8 cellular contexts compared by ENCODE assay signal in genomic region chr16:82229800-82230619, GRCh38. TPM values are rescaled to one million over a fixed set of nuclear protein-coding genes. Genes with fewer than 3 reads are reported as not detected.
DNase-seq lines count a peak whose midpoint lies in the region; ATAC-seq, FAIRE-seq and TF ChIP-seq lines count a peak whose summit lies in the region.

No MANE protein-coding gene starts in this region.

- H3K9me3 ChIP-seq in kidney (ENCODE audit: control insufficient read depth in 1 of 2, low read length in 2 of 2), result no peaks in the 10 kb centered on the region

- H3K4me1 ChIP-seq in kidney (ENCODE audit: control insufficient read depth in 1 of 2, insufficient read depth in 1 of 2, low read depth in 1 of 2, low read length in 2 of 2), result no peaks in the 10 kb centered on the region

- H3K9ac ChIP-seq in kidney (ENCODE audit: low read length in 2 of 2), result no peak overlapping the region

- FAIRE-seq in bronchial epithelial cell (lab: Jason Lieb, UNC) (peak; percentile 58), kidney (lab: Jason Lieb, UNC) (no peak)

- TF ChIP-seq CTCF in WI38 (IDR thresholded peaks at IDR 0.05; ENCODE audit: low read depth, low read length), result peak; percentile 95
- peak; percentile 92 for TF ChIP-seq CTCF in bronchial epithelial cell (IDR thresholded peaks at IDR 0.05; ENCODE audit: insufficient read depth, low read length, severe bottlenecking)
- TF ChIP-seq CTCF in kidney (IDR thresholded peaks at IDR 0.05; ENCODE audit: borderline replicate concordance, extremely low read depth, insufficient read depth), result peak; percentile 95

- intact Hi-C loops in kidney (cut with DNase I), result no loop called here

- no peak for ATAC-seq in HG02840 (IDR thresholded peaks at IDR 0.05; ENCODE audit: low FRiP score, unreplicated experiment)

- no peak overlapping the region for H3K27ac ChIP-seq in kidney (ENCODE audit: low read depth in 2 of 2, low read length in 2 of 2)

- peak; percentile 22 for DNase-seq in NK-92 treated with Interleukin-12 subunit alpha and Interleukin-12 subunit beta, amount 100 ng/mL, for 24 hours (lab: John Stamatoyannopoulos, UW)
- DNase-seq in NK-92 (lab: John Stamatoyannopoulos, UW; ENCODE audit: unreplicated experiment) (no peak), NCI-H2107 treated with DMSO at 0.1 percent for 48 hours (lab: John Stamatoyannopoulos, UW; ENCODE audit: unreplicated experiment) (peak; percentile 51), bronchial epithelial cell (ENCODE audit: low read depth) (peak; percentile 79), kidney (no peak)
- DNase-seq in stimulated activated CD4-positive, alpha-beta T cell treated with anti-CD3 and anti-CD28 coated beads, Interleukin-1b, Interleukin-23, amount 100 ng/mL, for 48 hours, result peak; percentile 49

- H3K36me3 ChIP-seq in bronchial epithelial cell (ENCODE audit: control insufficient read depth, insufficient read depth, low read length) (no peaks in the 10 kb centered on the region), kidney (ENCODE audit: control insufficient read depth in 1 of 2, insufficient read depth in 2 of 2, low read length in 2 of 2) (no peaks in the 10 kb centered on the region)

- H3K4me3 ChIP-seq in WI38 (ENCODE audit: low read depth, low read length) (no peak overlapping the region), bronchial epithelial cell (ENCODE audit: low read depth, low read length) (no peak overlapping the region), kidney (ENCODE audit: low read length in 2 of 2) (no peak overlapping the region)

- H3K27me3 ChIP-seq in bronchial epithelial cell (ENCODE audit: control insufficient read depth, insufficient read depth, low read length), result no peaks in the 10 kb centered on the region

RNA-seq across cellular contexts. Expression of gene MPHOSPH6, which starts 60.0 kb away (rescaled TPM):
- 71.8 and 91.9 TPM in 2 replicates for total RNA-seq in bronchial epithelial cell
- total RNA-seq in kidney, result 22.7 TPM
- polyA plus RNA-seq in kidney (ENCODE audit: insufficient read depth, low read depth, low replicate concordance), result 28.2 TPM

Comparison
In these comparisons a context has a peak if more than half of its experiments do, and no peak if none do; other contexts are left out.
1. DNase-seq: peak in NK-92 treated with Interleukin-12 subunit alpha and Interleukin-12 subunit beta, amount 100 ng/mL, for 24 hours (single experiment), NCI-H2107 treated with DMSO at 0.1 percent for 48 hours (single experiment), bronchial epithelial cell (single experiment) and stimulated activated CD4-positive, alpha-beta T cell treated with anti-CD3 and anti-CD28 coated beads, Interleukin-1b, Interleukin-23, amount 100 ng/mL, for 48 hours (single experiment); none in NK-92 (single experiment) and kidney (single experiment).
2. Peak in every context shown above with its lines, with median percentiles within 50 percentile points of each other: CTCF ChIP-seq.